In genomic region chr15:78831229-78832207, GRCh38 we compare ENCODE assay signal across 20 cellular contexts. TPM values are rescaled to one million over a fixed set of nuclear protein-coding genes. Genes with fewer than 3 reads are reported as not detected.
DNase-seq lines count a peak whose midpoint lies in the region; ATAC-seq and TF ChIP-seq lines count a peak whose summit lies in the region.
"Had no signal": no experiment of that assay in that cellular context is flagged by ENCODE, and none has a peak within 500 bp of the region (broad histone marks: within the 10 kb centered on the region; RNA-seq: fewer than 3 reads in every experiment).

No MANE protein-coding gene starts in this region.

- H2AFZ ChIP-seq in IMR-90 (replicated peaks; ENCODE audit: low read length, poor library complexity) (peak overlapping the region; percentile 32), neuronal stem cell (ENCODE audit: low read length) (no peak overlapping the region)

- no TSS peak for BruUV-seq in IMR-90 (replicated peaks; lab: Mats Ljungman, UMichigan)

- in situ Hi-C loops in IMR-90 (cut with MboI; ENCODE audit: low sequenced_read_pairs), result no loop called here

- WGBS in IMR-90 (ENCODE audit: extremely low coverage in 2 of 2, insufficient read length in 1 of 2), 2 experiments, result 88% methylated on average over 55 of the region's 73 CpGs; no CpG with 5 or more reads in 1 of the 2 experiments
- WGBS in endodermal cell (ENCODE audit: insufficient coverage in 1 of 2, insufficient read length in 1 of 2), 2 experiments, result 94 to 95% methylated on average over 66 to 73 of the region's 73 CpGs
- WGBS in neuronal stem cell (ENCODE audit: extremely low coverage in 2 of 2, insufficient read length in 2 of 2, insufficient replicate concordance in 1 of 2), 2 donors, result no CpG with 5 or more reads among the region's 73 CpGs
- WGBS in psoas muscle, 3 donors, result 83 to 84% (median 84%) methylated on average over 71 to 73 of the region's 73 CpGs

- no peaks in the 10 kb centered on the region for H3K9me3 ChIP-seq in IMR-90 (ENCODE audit: control insufficient read depth, insufficient read depth, low read length)
- H3K9me3 ChIP-seq in endodermal cell (ENCODE audit: control insufficient read depth, low read length), result no peaks in the 10 kb centered on the region
- H3K9me3 ChIP-seq in neuronal stem cell (replicated peaks in 1 of 2; ENCODE audit: control insufficient read depth in 2 of 2, insufficient read depth in 1 of 2, low read depth in 1 of 2, low read length in 2 of 2), result peaks cover 0 to 1% of the 10 kb centered on the region in 2 donors
- H3K9me3 ChIP-seq in psoas muscle, result no peaks in the 10 kb centered on the region
- H3K9me3 ChIP-seq: pancreas had no signal

- no peak for TF ChIP-seq POLR2A in IMR-90 (IDR thresholded peaks at IDR 0.05; ENCODE audit: low read depth, low read length)

- H3K4ac ChIP-seq in IMR-90 (ENCODE audit: low read depth, low read length) (no peak overlapping the region), neuronal stem cell (ENCODE audit: low read length) (peak overlapping the region; percentile 18)

- H2AK5ac ChIP-seq in IMR-90 (ENCODE audit: low read depth, low read length) (no peak overlapping the region), neuronal stem cell (ENCODE audit: low read depth, low read length) (no peak overlapping the region)

- ATAC-seq in IMR-90 (ENCODE audit: low read depth), result no peak
- ATAC-seq in GM18870 (IDR thresholded peaks at IDR 0.05; ENCODE audit: unreplicated experiment), result no peak
- no peak for ATAC-seq in GM21786 (IDR thresholded peaks at IDR 0.05; ENCODE audit: unreplicated experiment)
- ATAC-seq in psoas muscle, result no peak

- TF ChIP-seq RAD21 in IMR-90 (IDR thresholded peaks at IDR 0.05; ENCODE audit: low read length), result no peak

- no peak overlapping the region for H3K23ac ChIP-seq in IMR-90 (ENCODE audit: low read depth, low read length)
- peak overlapping the region; percentile 97 for H3K23ac ChIP-seq in neuronal stem cell (ENCODE audit: low read depth, low read length, poor library complexity)

- H3K4me1 Mint-ChIP-seq in activated CD4-positive, alpha-beta T cell treated with anti-CD3 and anti-CD28 coated beads, Interleukin-2, amount 10 ng/mL, durations not matched to agents 24 days and 14 days, result no peaks in the 10 kb centered on the region
- H3K4me1 Mint-ChIP-seq in endodermal cell, result no peaks in the 10 kb centered on the region
- H3K4me1 Mint-ChIP-seq: brain had no signal

- no peaks in the 10 kb centered on the region for H3K36me3 Mint-ChIP-seq in activated CD4-positive, alpha-beta T cell treated with anti-CD3 and anti-CD28 coated beads, Interleukin-2, amount 10 ng/mL, durations not matched to agents 24 days and 14 days (ENCODE audit: low read depth)
- H3K36me3 Mint-ChIP-seq in endodermal cell (ENCODE audit: low read depth), result no peaks in the 10 kb centered on the region
- H3K36me3 Mint-ChIP-seq: brain; CD4-positive, CD25-positive, alpha-beta regulatory T cell had no signal

- H4K5ac ChIP-seq in IMR-90 (ENCODE audit: low read depth, low read length), result no peak overlapping the region

- no peak overlapping the region for H2AK9ac ChIP-seq in IMR-90 (replicated peaks; ENCODE audit: low read depth, low read length, poor library complexity)

- no peak overlapping the region for H3K9ac ChIP-seq in IMR-90 (ENCODE audit: low read depth, low read length)
- H3K9ac ChIP-seq in endodermal cell (ENCODE audit: extremely low read depth, low read length, poor library complexity, severe bottlenecking), result no peak overlapping the region
- peak overlapping the region; percentile 80 for H3K9ac ChIP-seq in neuronal stem cell (ENCODE audit: low read depth, low read length, poor library complexity)

- no peak overlapping the region for H4K91ac ChIP-seq in IMR-90 (ENCODE audit: insufficient read depth, low read depth, low read length)
- no peak overlapping the region for H4K91ac ChIP-seq in neuronal stem cell (ENCODE audit: low read depth, low read length, poor library complexity)

- H3K56ac ChIP-seq in IMR-90 (ENCODE audit: extremely low read depth, insufficient read depth, low read length), result no peak overlapping the region

- H2BK5ac ChIP-seq in IMR-90 (ENCODE audit: low read depth, low read length, poor library complexity, severe bottlenecking) (no peak overlapping the region), neuronal stem cell (ENCODE audit: low read length) (no peak overlapping the region)

- H3K79me1 ChIP-seq in IMR-90 (ENCODE audit: low read depth in 1 of 2, low read length in 2 of 2) (no peaks in the 10 kb centered on the region), neuronal stem cell (ENCODE audit: low read depth, low read length) (no peaks in the 10 kb centered on the region)

- H4K8ac ChIP-seq in IMR-90 (ENCODE audit: low read depth in 2 of 2, low read length in 2 of 2) (no peak overlapping the region), neuronal stem cell (ENCODE audit: low read depth, low read length) (no peak overlapping the region)

- POLR2A ChIA-PET in IMR-90 (lab: Charles Lee; ENCODE audit: unreplicated experiment), result interaction anchor here (0.5 kb wide), 1 partner anchor 20 kb away, joined by 3 read pairs; the partner anchor contains the start of gene ADAMTS7

- H3K4me1 ChIP-seq in IMR-90 (ENCODE audit: control insufficient read depth, insufficient read depth, low read length), result peaks cover 2% of the 10 kb centered on the region; the same call in 1 of the 2 replicates
- H3K4me1 ChIP-seq in endodermal cell (ENCODE audit: control insufficient read depth, insufficient read depth, low read length), result no peaks in the 10 kb centered on the region
- H3K4me1 ChIP-seq in neuronal stem cell (ENCODE audit: control insufficient read depth in 2 of 2, insufficient read depth in 1 of 2, low read depth in 1 of 2, low read length in 2 of 2), result no peaks in the 10 kb centered on the region
- no peaks in the 10 kb centered on the region for H3K4me1 ChIP-seq in psoas muscle
- H3K4me1 ChIP-seq: pancreas had no signal

- H3K4me3 Mint-ChIP-seq in activated CD4-positive, alpha-beta T cell treated with anti-CD3 and anti-CD28 coated beads, Interleukin-2, amount 10 ng/mL, durations not matched to agents 24 days and 14 days, result peak overlapping the region; percentile 23
- H3K4me3 Mint-ChIP-seq in endodermal cell, result no peak overlapping the region
- H3K4me3 Mint-ChIP-seq: brain had no signal

- H3K27ac ChIP-seq in IMR-90 (ENCODE audit: insufficient read depth, low read length) (no peak overlapping the region), endodermal cell (ENCODE audit: low read depth, low read length) (no peak overlapping the region), neuronal stem cell (replicated peaks; ENCODE audit: low read length) (no peak overlapping the region), psoas muscle (no peak overlapping the region)
- H3K27ac ChIP-seq: 22Rv1, pancreas, VCaP had no signal

- H2BK120ac ChIP-seq in IMR-90 (ENCODE audit: low read depth, low read length), result no peak overlapping the region
- no peak overlapping the region for H2BK120ac ChIP-seq in neuronal stem cell (ENCODE audit: low read depth, low read length)

- peaks cover 24% of the 10 kb centered on the region for H3K27me3 Mint-ChIP-seq in activated CD4-positive, alpha-beta T cell treated with anti-CD3 and anti-CD28 coated beads, Interleukin-2, amount 10 ng/mL, durations not matched to agents 24 days and 14 days
- peaks cover 2% of the 10 kb centered on the region for H3K27me3 Mint-ChIP-seq in endodermal cell (ENCODE audit: insufficient read depth)
- H3K27me3 Mint-ChIP-seq: brain had no signal

- H2BK12ac ChIP-seq in neuronal stem cell (ENCODE audit: low read length), result peak overlapping the region; percentile 36

- no peaks in the 10 kb centered on the region for H3K9me1 ChIP-seq in IMR-90 (ENCODE audit: insufficient read depth, low read length)

- H2BK15ac ChIP-seq in IMR-90 (ENCODE audit: low read depth, low read length) (no peak overlapping the region), neuronal stem cell (ENCODE audit: low read length) (no peak overlapping the region)

- H3K27ac Mint-ChIP-seq in activated CD4-positive, alpha-beta T cell treated with anti-CD3 and anti-CD28 coated beads, Interleukin-2, amount 10 ng/mL, durations not matched to agents 24 days and 14 days, result no peak overlapping the region
- no peak overlapping the region for H3K27ac Mint-ChIP-seq in endodermal cell
- H3K27ac Mint-ChIP-seq: brain; CD4-positive, CD25-positive, alpha-beta regulatory T cell had no signal

- H3K18ac ChIP-seq in IMR-90 (ENCODE audit: low read depth, low read length) (no peak overlapping the region), neuronal stem cell (ENCODE audit: low read length) (peak overlapping the region; percentile 78)

- no peak overlapping the region for H3K14ac ChIP-seq in IMR-90 (replicated peaks; ENCODE audit: low read depth, low read length)
- H3K14ac ChIP-seq in neuronal stem cell (ENCODE audit: low read length), result peak overlapping the region; percentile 87

- H3K27me3 ChIP-seq in IMR-90 (ENCODE audit: control insufficient read depth, insufficient read depth, low read length) (peaks cover 3% of the 10 kb centered on the region; the same call in 1 of the 2 replicates), endodermal cell (ENCODE audit: control insufficient read depth, insufficient read depth, low read length, poor library complexity, severe bottlenecking) (no peaks in the 10 kb centered on the region), neuronal stem cell (ENCODE audit: control insufficient read depth in 3 of 3, insufficient read depth in 3 of 3, low read depth in 1 of 3, low read length in 3 of 3) (no peaks in the 10 kb centered on the region), psoas muscle (ENCODE audit: insufficient read depth in 3 of 3, low read length in 2 of 3) (peaks cover 0 to 17% (median 0%) of the 10 kb centered on the region in 3 donors)

- CTCF ChIA-PET in IMR-90 (lab: Yijun Ruan, JAX), result no interaction called here

- H2BK20ac ChIP-seq in IMR-90 (ENCODE audit: low read depth, low read length), result no peak overlapping the region

- no peaks in the 10 kb centered on the region for H3K36me3 ChIP-seq in IMR-90 (ENCODE audit: control insufficient read depth, insufficient read depth, low read length)
- H3K36me3 ChIP-seq in endodermal cell (ENCODE audit: control insufficient read depth, insufficient read depth, low read length), result no peaks in the 10 kb centered on the region
- H3K36me3 ChIP-seq in neuronal stem cell (replicated peaks in 1 of 2; ENCODE audit: control insufficient read depth in 2 of 2, insufficient read depth in 2 of 2, low read length in 2 of 2), result no peaks in the 10 kb centered on the region
- no peaks in the 10 kb centered on the region for H3K36me3 ChIP-seq in psoas muscle (ENCODE audit: insufficient read depth in 1 of 2, low read depth in 1 of 2)
- H3K36me3 ChIP-seq: pancreas had no signal

- no peak overlapping the region for H3K4me2 ChIP-seq in IMR-90 (ENCODE audit: low read depth, low read length)
- no peak overlapping the region for H3K4me2 ChIP-seq in neuronal stem cell (ENCODE audit: insufficient read depth, low read length, poor library complexity, severe bottlenecking)

- no peaks in the 10 kb centered on the region for H3K9me3 Mint-ChIP-seq in activated CD4-positive, alpha-beta T cell treated with anti-CD3 and anti-CD28 coated beads, Interleukin-2, amount 10 ng/mL, durations not matched to agents 24 days and 14 days
- no peaks in the 10 kb centered on the region for H3K9me3 Mint-ChIP-seq in endodermal cell
- H3K9me3 Mint-ChIP-seq: brain; CD4-positive, CD25-positive, alpha-beta regulatory T cell had no signal

- H3K4me3 ChIP-seq in IMR-90 (ENCODE audit: insufficient read depth, low read depth, low read length) (no peak overlapping the region), endodermal cell (ENCODE audit: low read length) (no peak overlapping the region), neuronal stem cell (ENCODE audit: low read length in 2 of 2) (no peak overlapping the region), psoas muscle (no peak overlapping the region)
- H3K4me3 ChIP-seq: pancreas had no signal

- DNase-seq in activated CD4-positive, alpha-beta T cell treated with anti-CD3 and anti-CD28 coated beads, Interleukin-2, amount 10 ng/mL, durations not matched to agents 24 days and 14 days, result no peak
- DNase-seq in activated CD4-positive, alpha-beta T cell treated with anti-CD3 and anti-CD28 coated beads for 1 hour, result no peak
- DNase-seq in IMR-90, result no peak
- DNase-seq in endodermal cell, result peak; percentile 66
- no peak for DNase-seq in neuronal stem cell (ENCODE audit: low spot score)
- DNase-seq in psoas muscle, result no peak
- DNase-seq: CD4-positive, CD25-positive, alpha-beta regulatory T cell; EL; kidney glomerular epithelial cell; NCI-H1105 treated with DMSO at 0.1 percent for 48 hours; NCI-H69; pancreas; small intestine; SW 1271; trophoblast cell had no signal

- intact Hi-C loops in activated CD4-positive, alpha-beta T cell treated with anti-CD3 and anti-CD28 coated beads, Interleukin-2, amount 10 ng/mL, durations not matched to agents 24 days and 14 days (cut with micrococcal nuclease), result no loop called here
- intact Hi-C loops in IMR-90 (cut with micrococcal nuclease) (no loop called here), psoas muscle (cut with DNase I) (no loop called here)

- TF ChIP-seq CTCF in IMR-90 (conservative IDR thresholded peaks at IDR 0.05; ENCODE audit: low read depth, low read length) (no peak), endodermal cell (conservative IDR thresholded peaks at IDR 0.05) (no peak), psoas muscle (IDR thresholded peaks at IDR 0.05) (no peak)

- dilution Hi-C loops in IMR-90 (cut with HindIII; ENCODE audit: low sequenced_read_pairs, unreplicated experiment), result no loop called here

- H4K20me1 ChIP-seq in IMR-90 (ENCODE audit: insufficient read depth, low read length), result no peaks in the 10 kb centered on the region; the same call in 1 of the 2 replicates

RNA-seq across cellular contexts. Expression of gene ADAMTS7, which starts 20.3 kb away (rescaled TPM):
- 1.3 TPM in 2 replicates for total RNA-seq in activated CD4-positive, alpha-beta T cell treated with anti-CD3 and anti-CD28 coated beads, Interleukin-2, amount 10 ng/mL, durations not matched to agents 24 days and 14 days
- total RNA-seq in IMR-90 (2012; rRNA removed) (0.83 and 1.4 TPM in 2 replicates), endodermal cell (10 to 100 TPM; 55.8 to 67.1 TPM), psoas muscle (1 to 10 TPM in 2 of 4 donors, under 1 TPM in 2; 0.74 to 1.3 (median 0.96) TPM)
- polyA plus RNA-seq in IMR-90 (2012; rRNA removed) (12.6 and 13.2 TPM in 2 replicates), psoas muscle (under 1 TPM; 0.32 to 0.61 (median 0.59) TPM)
- 10.8 and 17.1 TPM in 2 replicates for polyA plus RNA-seq in IMR-90 (2012; cell fraction: cytosol; rRNA removed)
- polyA plus RNA-seq in IMR-90 (2012; cell fraction: nucleus; rRNA removed; ENCODE audit: low replicate concordance), result 42.6 and 102 TPM in 2 replicates
- 58.8 TPM for polyA plus RNA-seq in endodermal cell (2013, experiment 1 of 2)
- 53.4 TPM for polyA plus RNA-seq in endodermal cell (2013, experiment 2 of 2)
- 36.9 TPM for polyA plus RNA-seq in neuronal stem cell (2013, experiment 1 of 2)
- 37.0 TPM for polyA plus RNA-seq in neuronal stem cell (2013, experiment 2 of 2)
- total RNA-seq: CD4-positive, CD25-positive, alpha-beta regulatory T cell had no signal
- polyA plus RNA-seq: CD4-positive, CD25-positive, alpha-beta regulatory T cell had no signal

RNA-seq across cellular contexts. Expression of gene MORF4L1, which starts 41.2 kb away (rescaled TPM):
- total RNA-seq in activated CD4-positive, alpha-beta T cell treated with anti-CD3 and anti-CD28 coated beads, Interleukin-2, amount 10 ng/mL, durations not matched to agents 24 days and 14 days, result 280 and 289 TPM in 2 replicates
- 217 and 485 TPM in 2 replicates for total RNA-seq in IMR-90 (2012; rRNA removed)
- 354 and 392 TPM in 2 replicates for polyA plus RNA-seq in IMR-90 (2012; rRNA removed)
- polyA plus RNA-seq in IMR-90 (2012; cell fraction: cytosol; rRNA removed), result 33.6 and 79.5 TPM in 2 replicates
- polyA plus RNA-seq in IMR-90 (2012; cell fraction: nucleus; rRNA removed; ENCODE audit: low replicate concordance), result 6.7 and 91.3 TPM in 2 replicates
- 100 to 1,000 TPM; 457 to 505 TPM for total RNA-seq in endodermal cell
- polyA plus RNA-seq in endodermal cell (2013, experiment 1 of 2), result 438 TPM
- polyA plus RNA-seq in endodermal cell (2013, experiment 2 of 2), result 420 TPM
- polyA plus RNA-seq in neuronal stem cell (2013, experiment 1 of 2), result 744 TPM
- polyA plus RNA-seq in neuronal stem cell (2013, experiment 2 of 2), result 748 TPM
- total RNA-seq in psoas muscle, result 100 to 1,000 TPM; 262 to 357 (median 341) TPM
- 100 to 1,000 TPM; 288 to 679 (median 327) TPM for polyA plus RNA-seq in psoas muscle

Comparison
In these comparisons a context has a peak if more than half of its experiments do, and no peak if none do; other contexts are left out.
1. RNA of gene ADAMTS7, which starts 20.3 kb away (total RNA-seq): 55.8 to 67.1 TPM in endodermal cell; 0.83 to 1.4 TPM in IMR-90, 1.3 TPM in activated CD4-positive, alpha-beta T cell treated with anti-CD3 and anti-CD28 coated beads, Interleukin-2, amount 10 ng/mL, durations not matched to agents 24 days and 14 days and 0.74 to 1.3 TPM in psoas muscle; every median in the first group is over 10 times any median in the second.